In genomic region chr3:113228969-113229368, GRCh38 we compare ENCODE assay signal across 20 cellular contexts. TPM values are rescaled to one million over a fixed set of nuclear protein-coding genes. Genes with fewer than 3 reads are reported as not detected.
"Had no signal": no experiment of that assay in that cellular context is flagged by ENCODE, and none has a peak within 500 bp of the region (broad histone marks: within the 10 kb centered on the region; RNA-seq: fewer than 3 reads in every experiment).

No MANE protein-coding gene starts in this region.

- ATAC-seq: heart left ventricle; mucosa of descending colon; naive thymus-derived CD8-positive, alpha-beta T cell; stimulated activated naive CD8-positive, alpha-beta T cell treated with anti-CD3 and anti-CD28 coated beads, Interleukin-15, Interleukin-2, amounts not matched to agents 100 U/mL and 50 U/mL, for 24 hours; upper lobe of right lung had no signal

- H3K4me3 Mint-ChIP-seq: activated CD4-positive, alpha-beta T cell treated with anti-CD3 and anti-CD28 coated beads, Interleukin-2, amount 10 ng/mL, durations not matched to agents 7 days and 5 days; activated naive CD8-positive, alpha-beta T cell treated with anti-CD3 and anti-CD28 coated beads for 36 hours; activated T-helper 1 cell treated with anti-CD3 and anti-CD28 coated beads, Interleukin-12 subunit alpha, Interleukin-12 subunit beta, Interleukin-2, Interleukin-4 antibody, amounts not matched to agents 30 ng/mL and 10 ng/mL and 1 ng/mL, durations not matched to agents 14 hours and 24 hours and 36 hours; naive thymus-derived CD8-positive, alpha-beta T cell; T-helper 2 cell treated with Interferon-gamma antibody and Interleukin-4, amounts not matched to agents 5 μg/mL and 100 μg/mL, for 36 hours had no signal

- H3K4me3 ChIP-seq: heart left ventricle, lung, mucosa of descending colon, prostate gland, testis, upper lobe of right lung had no signal

- H3K9me3 ChIP-seq: heart left ventricle, mucosa of descending colon, prostate gland, testis, upper lobe of right lung had no signal

- H3K4me1 ChIP-seq: upper lobe of right lung had no signal

- H3K27me3 ChIP-seq: brain microvascular endothelial cell, heart left ventricle, testis, upper lobe of right lung had no signal

- H3K36me3 ChIP-seq: brain microvascular endothelial cell, prostate gland, upper lobe of right lung had no signal

- H3K36me3 Mint-ChIP-seq: activated naive CD8-positive, alpha-beta T cell treated with anti-CD3 and anti-CD28 coated beads for 36 hours; naive thymus-derived CD8-positive, alpha-beta T cell had no signal

- DNase-seq: activated CD4-positive, alpha-beta T cell treated with anti-CD3 and anti-CD28 coated beads, Interleukin-2, amount 10 ng/mL, durations not matched to agents 7 days and 5 days; activated CD4-positive, CD25-positive, alpha-beta regulatory T cell; activated CD8-positive, alpha-beta memory T cell treated with anti-CD3 and anti-CD28 coated beads for 24 hours; activated naive CD8-positive, alpha-beta T cell treated with anti-CD3 and anti-CD28 coated beads for 36 hours; brain microvascular endothelial cell; cerebellar nuclear complex; effector memory CD4-positive, alpha-beta T cell; heart left ventricle; islet precursor cell; mucosa of descending colon; naive thymus-derived CD8-positive, alpha-beta T cell; occipital lobe; right cardiac atrium; stimulated activated naive CD8-positive, alpha-beta T cell treated with anti-CD3 and anti-CD28 coated beads, Interleukin-15, Interleukin-2, amounts not matched to agents 100 U/mL and 50 U/mL, for 24 hours; testis; upper lobe of right lung had no signal

- H3K27me3 Mint-ChIP-seq: activated CD4-positive, alpha-beta T cell treated with anti-CD3 and anti-CD28 coated beads, Interleukin-2, amount 10 ng/mL, durations not matched to agents 7 days and 5 days; activated naive CD8-positive, alpha-beta T cell treated with anti-CD3 and anti-CD28 coated beads for 36 hours had no signal

- H3K27ac Mint-ChIP-seq: activated CD4-positive, alpha-beta T cell treated with anti-CD3 and anti-CD28 coated beads, Interleukin-2, amount 10 ng/mL, durations not matched to agents 7 days and 5 days; activated naive CD8-positive, alpha-beta T cell treated with anti-CD3 and anti-CD28 coated beads for 36 hours; activated T-helper 1 cell treated with anti-CD3 and anti-CD28 coated beads, Interleukin-12 subunit alpha, Interleukin-12 subunit beta, Interleukin-2, Interleukin-4 antibody, amounts not matched to agents 30 ng/mL and 10 ng/mL and 1 ng/mL, durations not matched to agents 14 hours and 24 hours and 36 hours; naive thymus-derived CD8-positive, alpha-beta T cell; T-helper 2 cell treated with Interferon-gamma antibody and Interleukin-4, amounts not matched to agents 5 μg/mL and 100 μg/mL, for 36 hours had no signal

- H3K27ac ChIP-seq: brain microvascular endothelial cell, prostate gland, testis, upper lobe of right lung had no signal

- H3K9me3 Mint-ChIP-seq: activated CD4-positive, alpha-beta T cell treated with anti-CD3 and anti-CD28 coated beads, Interleukin-2, amount 10 ng/mL, durations not matched to agents 7 days and 5 days; activated naive CD8-positive, alpha-beta T cell treated with anti-CD3 and anti-CD28 coated beads for 36 hours; activated T-helper 1 cell treated with anti-CD3 and anti-CD28 coated beads, Interleukin-12 subunit alpha, Interleukin-12 subunit beta, Interleukin-2, Interleukin-4 antibody, amounts not matched to agents 30 ng/mL and 10 ng/mL and 1 ng/mL, durations not matched to agents 14 hours and 24 hours and 36 hours; naive thymus-derived CD8-positive, alpha-beta T cell; T-helper 2 cell treated with Interferon-gamma antibody and Interleukin-4, amounts not matched to agents 5 μg/mL and 100 μg/mL, for 36 hours had no signal

RNA-seq across cellular contexts. Expression of gene BOC, which starts 17.6 kb away (rescaled TPM):
- total RNA-seq: activated CD4-positive, alpha-beta T cell treated with anti-CD3 and anti-CD28 coated beads, Interleukin-2, amount 10 ng/mL, durations not matched to agents 7 days and 5 days; naive thymus-derived CD8-positive, alpha-beta T cell had no signal
- polyA plus RNA-seq: naive thymus-derived CD8-positive, alpha-beta T cell had no signal
